Comparison of ENCODE assay signal across 8 cellular contexts in the genomic region with DNA sequence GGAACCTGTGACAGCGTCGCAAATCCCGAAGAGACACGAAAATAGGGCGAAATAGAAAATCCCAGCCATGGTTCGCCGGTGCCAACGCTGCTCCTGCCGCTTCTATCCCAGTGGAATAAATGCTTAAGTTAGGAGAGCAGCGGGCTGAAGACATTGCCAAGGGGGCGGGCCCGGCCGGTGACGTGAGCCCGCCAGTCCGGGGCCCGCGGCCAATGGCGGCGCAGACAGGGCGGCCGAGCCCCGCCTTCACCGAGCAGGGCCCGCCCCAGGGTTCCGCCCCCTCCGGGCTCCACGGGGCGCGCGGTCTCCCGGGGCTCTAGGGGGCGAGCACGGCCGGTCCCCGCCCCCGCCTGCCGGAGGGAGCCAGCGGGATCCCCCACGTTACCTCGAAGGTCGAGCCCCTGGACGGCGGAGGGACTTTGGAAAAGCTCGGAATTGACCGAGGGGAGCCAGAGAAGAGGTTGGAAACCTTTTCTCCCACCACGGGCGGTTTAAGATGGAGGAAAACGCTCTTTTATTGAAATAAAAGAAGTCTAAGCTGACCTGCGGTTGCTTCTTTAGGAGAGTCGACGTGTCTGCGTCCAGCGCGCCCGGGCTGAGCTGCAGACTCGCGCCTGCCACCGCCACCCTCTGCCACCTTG. TPM values are rescaled to one million over a fixed set of nuclear protein-coding genes. Genes with fewer than 3 reads are reported as not detected.
A peak's percentile ranks its signal among the peaks of the same experiment; 100 is the strongest.
DNase-seq lines count a peak whose midpoint lies in the region; ATAC-seq and TF ChIP-seq lines count a peak whose summit lies in the region.

Gene EPHA4 (minus strand): TSS at position 125 of the 641 bp plus-strand sequence. CDS start 56 bp downstream, at position 69.

- peak; percentile 50; the same call in 1 of the 2 replicates for TF ChIP-seq CTCF in OCI-LY7 (conservative IDR thresholded peaks at IDR 0.05; ENCODE audit: low read length)

- POLR2A ChIA-PET in OCI-LY7 (lab: Charles Lee), result interaction anchor here (0.6 kb wide), 1 partner anchor 1147 kb away, joined by 3 read pairs; no protein-coding TSS in a partner anchor

- peaks cover 2% of the 10 kb centered on the region for H3K36me3 Mint-ChIP-seq in activated T-cell treated with anti-CD3 and anti-CD28 coated beads, Interleukin-2, amount 50 U/mL, for 4 hours (ENCODE audit: insufficient read depth)

- CTCF ChIA-PET in OCI-LY7 (lab: Charles Lee; ENCODE audit: unreplicated experiment), result interaction anchor here (0.5 kb wide), 1 partner anchor 220 kb away, joined by 3 read pairs; no protein-coding TSS in a partner anchor

- peak within 1 kb of the TSS; percentile 98 for H3K4me3 Mint-ChIP-seq in activated T-cell treated with anti-CD3 and anti-CD28 coated beads, Interleukin-2, amount 50 U/mL, for 4 hours

- peak within 1 kb of the TSS; percentile 63 for H3K4me3 ChIP-seq in OCI-LY7 (ENCODE audit: low read depth, low read length, poor library complexity, severe bottlenecking)

- H3K36me3 ChIP-seq in OCI-LY7 (ENCODE audit: insufficient read depth, low read length), result no peaks in the 10 kb centered on the region

- no TSS peak for BruUV-seq in OCI-LY7 (replicated peaks; lab: Mats Ljungman, UMichigan)

- H3K4me2 ChIP-seq in OCI-LY7 (ENCODE audit: low read length), result peak within 1 kb of the TSS; percentile 79

- H3K9me3 Mint-ChIP-seq in activated T-cell treated with anti-CD3 and anti-CD28 coated beads, Interleukin-2, amount 50 U/mL, for 4 hours, result no peaks in the 10 kb centered on the region

- H3K27me3 Mint-ChIP-seq in activated T-cell treated with anti-CD3 and anti-CD28 coated beads, Interleukin-2, amount 50 U/mL, for 4 hours (ENCODE audit: low read depth), result peaks cover 36% of the 10 kb centered on the region

- TF ChIP-seq POLR2A in erythroblast (IDR thresholded peaks at IDR 0.05; ENCODE audit: low read length), result no peak

- H3K4me1 ChIP-seq in OCI-LY7 (ENCODE audit: insufficient read depth, low read length, poor library complexity, severe bottlenecking), result peaks cover 11% of the 10 kb centered on the region

- H3K27ac ChIP-seq in OCI-LY7 (ENCODE audit: low read depth, low read length, poor library complexity, severe bottlenecking), result no peak within 1 kb of the TSS

- DNase-seq in CD1c-positive myeloid dendritic cell (ENCODE audit: extremely low spot score) (peak; percentile 88), OCI-LY7 (ENCODE audit: low spot score) (peak; percentile 83), erythroblast (lab: John Stamatoyannopoulos, UW) (peak; percentile 80 to 89), mucosa of gallbladder (ENCODE audit: low spot score) (peak; percentile 89)
- DNase-seq in activated T-cell treated with anti-CD3 and anti-CD28 coated beads, Interleukin-2, amount 50 U/mL, for 4 hours, result peak; percentile 80
- peak; percentile 57 to 71 for DNase-seq in stimulated activated CD8-positive, alpha-beta memory T cell treated with anti-CD3 and anti-CD28 coated beads, Interleukin-4, amount 100 ng/mL, for 1 hour (ENCODE audit: low read depth in 2 of 2, low spot score in 1 of 2)

- peaks cover 41% of the 10 kb centered on the region for H3K4me1 Mint-ChIP-seq in activated T-cell treated with anti-CD3 and anti-CD28 coated beads, Interleukin-2, amount 50 U/mL, for 4 hours (ENCODE audit: low read depth)

- intact Hi-C loops in OCI-LY7 (cut with micrococcal nuclease; ENCODE audit: unreplicated experiment), result loop anchor here (5.0 to 10.0 kb wide), 2 partner anchors 177 to 370 kb away; no protein-coding TSS in a partner anchor

- H3K9me3 ChIP-seq in OCI-LY7 (ENCODE audit: low read length), result no peaks in the 10 kb centered on the region

- H4K20me1 ChIP-seq in OCI-LY7 (ENCODE audit: insufficient read depth, low read length), result no peaks in the 10 kb centered on the region

- ATAC-seq in GM19463 (IDR thresholded peaks at IDR 0.05; ENCODE audit: unreplicated experiment) (peak; percentile 87), HG03571 (IDR thresholded peaks at IDR 0.05; ENCODE audit: unreplicated experiment) (peak; percentile 92)
- peak; percentile 91 for ATAC-seq in activated T-cell treated with anti-CD3 and anti-CD28 coated beads, Interleukin-2, amount 50 U/mL, for 4 hours

- no peaks in the 10 kb centered on the region for H3K79me2 ChIP-seq in OCI-LY7 (ENCODE audit: insufficient read depth, low read depth, low read length)

- no peaks in the 10 kb centered on the region for H3K9me2 ChIP-seq in OCI-LY7 (ENCODE audit: insufficient read depth, low read length)

- H2AFZ ChIP-seq in OCI-LY7 (ENCODE audit: low read length), result peak within 1 kb of the TSS; percentile 58

RNA-seq across cellular contexts. Expression of gene EPHA4, which starts in this region (rescaled TPM):
- not detected in 2 replicates for total RNA-seq in OCI-LY7 (2014; rRNA removed; shearing (Covaris generic))
- total RNA-seq in OCI-LY7 (2022), result 0.23 TPM in 1 of 2 replicates, not detected in the other
- total RNA-seq in activated T-cell treated with anti-CD3 and anti-CD28 coated beads, Interleukin-2, amount 50 U/mL, for 4 hours, result 1 to 10 TPM; 2.2 to 5.4 (median 2.4) TPM
- total RNA-seq in mucosa of gallbladder, result 9.0 TPM

Comparison
In these comparisons a context has a peak if more than half of its experiments do, and no peak if none do; other contexts are left out.
1. Peak in DNase-seq, H3K4me3 ChIP-seq and H3K4me2 ChIP-seq in OCI-LY7; RNA of the gene not detected or under 1 TPM.